ENCODE assay signal across 10 cellular contexts in the genomic region with DNA sequence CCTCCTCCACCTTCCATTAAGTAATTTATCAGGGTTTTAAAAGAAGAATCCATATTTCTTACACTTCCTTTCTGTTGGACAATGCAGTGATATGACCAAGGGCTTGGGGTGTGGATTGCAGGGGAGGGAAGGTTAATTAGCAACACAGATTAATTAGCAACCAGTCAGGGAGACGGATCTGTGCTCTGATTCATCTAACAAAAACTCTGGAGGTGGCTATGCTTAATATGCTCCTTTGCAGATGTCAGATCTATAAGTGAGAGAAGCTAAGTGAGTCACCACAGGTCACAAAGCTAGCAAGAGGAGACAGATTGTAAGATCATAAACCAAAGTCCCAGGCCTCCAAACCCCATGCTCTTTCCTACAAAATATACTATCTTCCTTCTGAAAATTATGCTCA.
DNase-seq lines count a peak whose midpoint lies in the region; ATAC-seq and TF ChIP-seq lines count a peak whose summit lies in the region.
"Had no signal": no experiment of that assay in that cellular context is flagged by ENCODE, and none has a peak within 500 bp of the region (broad histone marks: within the 10 kb centered on the region; RNA-seq: fewer than 3 reads in every experiment).

No MANE protein-coding gene starts in this region.

- no peak overlapping the region for H2BK15ac ChIP-seq in mesenchymal stem cell (ENCODE audit: low read depth, poor library complexity, severe bottlenecking)

- no peak overlapping the region for H2AFZ ChIP-seq in mesenchymal stem cell (ENCODE audit: low read depth, low read length)

- no peaks in the 10 kb centered on the region for H3K36me3 Mint-ChIP-seq in CD8-positive, alpha-beta memory T cell
- H3K36me3 Mint-ChIP-seq in activated naive CD8-positive, alpha-beta T cell, result no peaks in the 10 kb centered on the region

- no peak overlapping the region for H3K9ac ChIP-seq in mesenchymal stem cell (ENCODE audit: low read length)

- POLR2A ChIA-PET in CD8-positive, alpha-beta memory T cell (lab: Charles Lee), result no interaction called here

- H3K4me1 ChIP-seq in CD8-positive, alpha-beta memory T cell (ENCODE audit: insufficient read depth, low read length), result peaks cover 79% of the 10 kb centered on the region
- H3K4me1 ChIP-seq in mesenchymal stem cell (ENCODE audit: control insufficient read depth, insufficient read depth, low read depth, low read length) (peaks cover 15% of the 10 kb centered on the region), prostate gland (replicated peaks) (no peaks in the 10 kb centered on the region)

- no peaks in the 10 kb centered on the region for H3K9me3 ChIP-seq in CD8-positive, alpha-beta memory T cell (ENCODE audit: low read length)
- H3K9me3 ChIP-seq in mesenchymal stem cell (ENCODE audit: control insufficient read depth, low read length) (no peaks in the 10 kb centered on the region), prostate gland (no peaks in the 10 kb centered on the region)

- no peak for TF ChIP-seq CTCF in prostate gland (IDR thresholded peaks at IDR 0.05)

- H3K14ac ChIP-seq in mesenchymal stem cell (ENCODE audit: low read length in 2 of 2), result no peak overlapping the region

- no peak overlapping the region for H2BK12ac ChIP-seq in mesenchymal stem cell (ENCODE audit: low read length in 2 of 2)

- ATAC-seq in HG03469 (IDR thresholded peaks at IDR 0.05; ENCODE audit: unreplicated experiment) (peak; percentile 24), HG03175 (IDR thresholded peaks at IDR 0.05; ENCODE audit: unreplicated experiment) (no peak), GM18907 (IDR thresholded peaks at IDR 0.05; ENCODE audit: unreplicated experiment) (no peak)

- H3K23ac ChIP-seq in mesenchymal stem cell (ENCODE audit: low read length in 2 of 2), result no peak overlapping the region

- H3K27me3 Mint-ChIP-seq in CD8-positive, alpha-beta memory T cell, result peaks cover 0 to 2% of the 10 kb centered on the region in 2 donors
- no peaks in the 10 kb centered on the region for H3K27me3 Mint-ChIP-seq in activated naive CD8-positive, alpha-beta T cell

- no peaks in the 10 kb centered on the region for H3K27me3 ChIP-seq in CD8-positive, alpha-beta memory T cell (ENCODE audit: insufficient read depth, low read length, poor library complexity, severe bottlenecking)
- H3K27me3 ChIP-seq in mesenchymal stem cell (ENCODE audit: control insufficient read depth in 1 of 2, insufficient read depth in 1 of 2, low read length in 2 of 2), result no peaks in the 10 kb centered on the region
- H3K27me3 ChIP-seq in prostate gland (replicated peaks; ENCODE audit: insufficient read depth), result no peaks in the 10 kb centered on the region

- H3K79me1 ChIP-seq in mesenchymal stem cell (replicated peaks; ENCODE audit: low read length, poor library complexity, severe bottlenecking), result peaks cover 1% of the 10 kb centered on the region

- no peak overlapping the region for H3K27ac ChIP-seq in CD8-positive, alpha-beta memory T cell (ENCODE audit: low read depth, low read length)
- H3K27ac ChIP-seq in mesenchymal stem cell (ENCODE audit: low read length, poor library complexity, severe bottlenecking) (peak overlapping the region; percentile 99), prostate gland (no peak overlapping the region)

- H4K8ac ChIP-seq in mesenchymal stem cell (ENCODE audit: low read length), result no peak overlapping the region

- no peak overlapping the region for H2BK120ac ChIP-seq in mesenchymal stem cell (ENCODE audit: low read depth, low read length)

- H3K9me3 Mint-ChIP-seq in CD8-positive, alpha-beta memory T cell, result no peaks in the 10 kb centered on the region
- H3K9me3 Mint-ChIP-seq in activated naive CD8-positive, alpha-beta T cell (ENCODE audit: low read depth), result no peaks in the 10 kb centered on the region
- H3K9me3 Mint-ChIP-seq: neural crest cell had no signal

- no peak for TF ChIP-seq POLR2A in prostate gland (IDR thresholded peaks at IDR 0.05)

- intact Hi-C loops in prostate gland (cut with DNase I), result no loop called here

- no peak overlapping the region for H3K18ac ChIP-seq in mesenchymal stem cell (ENCODE audit: low read depth in 1 of 2, low read length in 2 of 2)

- peak overlapping the region; percentile 98 for H2BK5ac ChIP-seq in mesenchymal stem cell (ENCODE audit: low read depth, low read length, poor library complexity, severe bottlenecking)

- H3K4me3 Mint-ChIP-seq in CD8-positive, alpha-beta memory T cell, result peak overlapping the region; percentile 6 to 65 (median 54)
- H3K4me3 Mint-ChIP-seq in activated naive CD8-positive, alpha-beta T cell, result peak overlapping the region; percentile 68
- H3K4me3 Mint-ChIP-seq: neural crest cell had no signal

- H2AK5ac ChIP-seq in mesenchymal stem cell (ENCODE audit: low read length, severe bottlenecking), result peak overlapping the region; percentile 98

- DNase-seq in CD8-positive, alpha-beta memory T cell, result no peak
- DNase-seq in mesenchymal stem cell (peak; percentile 45), prostate gland (ENCODE audit: low spot score) (no peak), NCI-H510A treated with DMSO at 0.1 percent for 48 hours (lab: John Stamatoyannopoulos, UW) (no peak)
- DNase-seq: cerebellar nuclear complex had no signal

- H3K27ac Mint-ChIP-seq in CD8-positive, alpha-beta memory T cell, result peak overlapping the region; percentile 85 to 100 (median 98)
- H3K27ac Mint-ChIP-seq in activated naive CD8-positive, alpha-beta T cell, result peak overlapping the region; percentile 94

- H3K4ac ChIP-seq in mesenchymal stem cell (ENCODE audit: low read depth in 1 of 2, low read length in 2 of 2), result no peak overlapping the region

- no peak overlapping the region for H3K4me3 ChIP-seq in CD8-positive, alpha-beta memory T cell (ENCODE audit: low read length)
- no peak overlapping the region for H3K4me3 ChIP-seq in mesenchymal stem cell (ENCODE audit: insufficient read depth in 1 of 2, low read depth in 1 of 2, low read length in 2 of 2)
- H3K4me3 ChIP-seq in prostate gland, result no peak overlapping the region

- CTCF ChIA-PET in CD8-positive, alpha-beta memory T cell (lab: Charles Lee), result interaction anchor here (1.3 to 4.1 kb wide), 2 partner anchors 10 to 21 kb away, joined by 3 to 27 read pairs; no protein-coding TSS in a partner anchor

- H3K4me2 ChIP-seq in mesenchymal stem cell (ENCODE audit: low read length, poor library complexity, severe bottlenecking), result no peak overlapping the region

- H4K91ac ChIP-seq in mesenchymal stem cell (ENCODE audit: low read length), result no peak overlapping the region

- 0% methylated on average over 1 of the region's 1 CpG for WGBS in mesenchymal stem cell
- WGBS in prostate gland, result 56% methylated on average over 1 of the region's 1 CpG

- H3K4me1 Mint-ChIP-seq in CD8-positive, alpha-beta memory T cell, result peaks cover 79 to 96% (median 90%) of the 10 kb centered on the region in 3 donors
- H3K4me1 Mint-ChIP-seq in activated naive CD8-positive, alpha-beta T cell (ENCODE audit: low read depth), result peaks cover 92% of the 10 kb centered on the region

- H3K36me3 ChIP-seq in CD8-positive, alpha-beta memory T cell (ENCODE audit: insufficient read depth, low read length), result no peaks in the 10 kb centered on the region
- H3K36me3 ChIP-seq in mesenchymal stem cell (ENCODE audit: control insufficient read depth in 1 of 2, insufficient read depth in 2 of 2, low read depth in 1 of 2, low read length in 2 of 2) (no peaks in the 10 kb centered on the region), prostate gland (no peaks in the 10 kb centered on the region)
